Comparison of ENCODE assay signal across 8 cellular contexts in the genomic region with DNA sequence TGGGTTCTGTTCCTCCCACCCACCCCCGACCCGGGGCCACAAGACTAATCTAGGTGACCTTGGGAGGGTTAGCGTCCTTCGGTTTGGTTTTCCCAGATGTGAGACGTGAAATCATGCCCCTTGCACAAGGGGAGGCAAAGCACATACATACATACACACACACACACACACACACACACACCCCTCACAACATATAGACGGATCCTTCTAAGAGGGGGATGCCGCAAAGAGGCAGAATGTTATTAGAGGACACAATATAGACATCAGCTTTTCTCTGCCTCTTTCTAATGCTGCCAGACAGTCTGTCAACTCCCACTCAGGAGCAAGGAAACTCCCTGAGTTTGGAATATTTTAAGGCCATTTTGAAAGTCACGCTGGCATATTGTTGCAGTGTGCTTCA. TPM values are rescaled to one million over a fixed set of nuclear protein-coding genes. Genes with fewer than 3 reads are reported as not detected.
DNase-seq lines count a peak whose midpoint lies in the region; ATAC-seq, FAIRE-seq and TF ChIP-seq lines count a peak whose summit lies in the region.

No MANE protein-coding gene starts in this region.

- no peak for TF ChIP-seq POLR2A in gastroesophageal sphincter (IDR thresholded peaks at IDR 0.05)
- TF ChIP-seq POLR2A in sigmoid colon (IDR thresholded peaks at IDR 0.05): no peak

- DNase-seq in HFF-Myc (ENCODE audit: extremely low read depth, low read depth): no peak
- no peak for DNase-seq in sigmoid colon
- no peak for DNase-seq in substantia nigra (lab: John Stamatoyannopoulos, UW)
- no peak for DNase-seq in cerebellar nuclear complex (lab: John Stamatoyannopoulos, UW)
- no peak for DNase-seq in RCC 7860 (ENCODE audit: low spot score)
- DNase-seq in activated effector memory CD4-positive, alpha-beta T cell treated with anti-CD3 and anti-CD28 coated beads, Interleukin-2, amount 50 U/mL, for 16 hours: no peak

- H3K4me3 ChIP-seq in HFF-Myc (replicated peaks; ENCODE audit: low read depth, low read length) (peak overlapping the region; percentile 73), gastroesophageal sphincter (peak overlapping the region; percentile 91 to 98), sigmoid colon (peak overlapping the region; percentile 81 to 98 (median 90))

- ATAC-seq in SK-N-SH treated with all-trans-retinoic acid at 6 μM for 48 hours: peak; percentile 3; the same call in 2 of the 3 replicates
- no peak for ATAC-seq in gastroesophageal sphincter

- H3K9me3 ChIP-seq in gastroesophageal sphincter (no peaks in the 10 kb centered on the region), sigmoid colon (no peaks in the 10 kb centered on the region)

- H3K36me3 ChIP-seq in gastroesophageal sphincter (no peaks in the 10 kb centered on the region), sigmoid colon (no peaks in the 10 kb centered on the region)

- 0 to 3% methylated on average over 6 to 8 of the region's 8 CpGs for WGBS in gastroesophageal sphincter (ENCODE audit: low coverage in 1 of 2), 2 donors
- 15 to 23% methylated on average over 8 of the region's 8 CpGs for WGBS in sigmoid colon, 2 donors

- TF ChIP-seq CTCF in HFF-Myc (IDR thresholded peaks at IDR 0.05; ENCODE audit: low read depth, low read length, missing control alignments) (no peak), gastroesophageal sphincter (IDR thresholded peaks at IDR 0.05) (no peak), sigmoid colon (IDR thresholded peaks at IDR 0.05) (no peak)

- intact Hi-C loops in sigmoid colon (cut with DNase I): loop anchor here (5.0 kb wide), 4 partner anchors 88 to 498 kb away; no protein-coding TSS in a partner anchor

- peaks cover 0 to 44% (median 4%) of the 10 kb centered on the region in 3 donors for H3K4me1 ChIP-seq in gastroesophageal sphincter
- H3K4me1 ChIP-seq in sigmoid colon: peaks cover 0 to 33% (median 17%) of the 10 kb centered on the region in 4 donors

- no peaks in the 10 kb centered on the region for H3K27me3 ChIP-seq in gastroesophageal sphincter
- no peaks in the 10 kb centered on the region for H3K27me3 ChIP-seq in sigmoid colon

- FAIRE-seq in RCC 7860 (lab: Jason Lieb, UNC): no peak

- TF ChIP-seq EP300 in gastroesophageal sphincter (IDR thresholded peaks at IDR 0.05) (no peak), sigmoid colon (IDR thresholded peaks at IDR 0.05) (no peak)

- H3K27ac ChIP-seq in gastroesophageal sphincter (peak overlapping the region; percentile 97 to 99 (median 98)), sigmoid colon (peak overlapping the region; percentile 91 to 99 (median 95)), substantia nigra (ENCODE audit: low read depth, low read length, poor library complexity, severe bottlenecking) (no peak overlapping the region)

TF ChIP-seq in SK-N-SH treated with all-trans-retinoic acid at 6 μM for 48 hours, 23 proteins besides CTCF, POLR2A, EP300 and RAD21 (continues in another document):
- TF ChIP-seq ISL1 (CRISPR knock-in tag; IDR thresholded peaks at IDR 0.05) (no peak), ZFP3 (CRISPR knock-in tag; IDR thresholded peaks at IDR 0.05) (no peak), CSDC2 (CRISPR knock-in tag; IDR thresholded peaks at IDR 0.05) (no peak), ZNF8 (CRISPR knock-in tag; IDR thresholded peaks at IDR 0.05) (no peak), GLIS3 (CRISPR knock-in tag; IDR thresholded peaks at IDR 0.05) (no peak), ZNF70 (CRISPR knock-in tag; IDR thresholded peaks at IDR 0.05) (no peak), SNAI2 (CRISPR knock-in tag; IDR thresholded peaks at IDR 0.05) (no peak), RARB (CRISPR knock-in tag; IDR thresholded peaks at IDR 0.05) (no peak), ARNTL (CRISPR knock-in tag; IDR thresholded peaks at IDR 0.05; ENCODE audit: borderline replicate concordance, low read depth) (no peak), TCF4 (CRISPR knock-in tag; IDR thresholded peaks at IDR 0.05; ENCODE audit: borderline replicate concordance) (no peak), ZC3H10 (CRISPR knock-in tag; IDR thresholded peaks at IDR 0.05) (no peak), CREB5 (CRISPR knock-in tag; IDR thresholded peaks at IDR 0.05; ENCODE audit: low read depth) (no peak), TOX (CRISPR knock-in tag; IDR thresholded peaks at IDR 0.05; ENCODE audit: borderline replicate concordance) (no peak)
- TF ChIP-seq, protein P1, sequence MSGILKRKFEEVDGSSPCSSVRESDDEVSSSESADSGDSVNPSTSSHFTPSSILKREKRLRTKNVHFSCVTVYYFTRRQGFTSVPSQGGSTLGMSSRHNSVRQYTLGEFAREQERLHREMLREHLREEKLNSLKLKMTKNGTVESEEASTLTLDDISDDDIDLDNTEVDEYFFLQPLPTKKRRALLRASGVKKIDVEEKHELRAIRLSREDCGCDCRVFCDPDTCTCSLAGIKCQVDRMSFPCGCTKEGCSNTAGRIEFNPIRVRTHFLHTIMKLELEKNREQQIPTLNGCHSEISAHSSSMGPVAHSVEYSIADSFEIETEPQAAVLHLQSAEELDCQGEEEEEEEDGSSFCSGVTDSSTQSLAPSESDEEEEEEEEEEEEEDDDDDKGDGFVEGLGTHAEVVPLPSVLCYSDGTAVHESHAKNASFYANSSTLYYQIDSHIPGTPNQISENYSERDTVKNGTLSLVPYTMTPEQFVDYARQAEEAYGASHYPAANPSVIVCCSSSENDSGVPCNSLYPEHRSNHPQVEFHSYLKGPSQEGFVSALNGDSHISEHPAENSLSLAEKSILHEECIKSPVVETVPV (CRISPR knock-in tag; IDR thresholded peaks at IDR 0.05): no peak
- TF ChIP-seq, protein P2, sequence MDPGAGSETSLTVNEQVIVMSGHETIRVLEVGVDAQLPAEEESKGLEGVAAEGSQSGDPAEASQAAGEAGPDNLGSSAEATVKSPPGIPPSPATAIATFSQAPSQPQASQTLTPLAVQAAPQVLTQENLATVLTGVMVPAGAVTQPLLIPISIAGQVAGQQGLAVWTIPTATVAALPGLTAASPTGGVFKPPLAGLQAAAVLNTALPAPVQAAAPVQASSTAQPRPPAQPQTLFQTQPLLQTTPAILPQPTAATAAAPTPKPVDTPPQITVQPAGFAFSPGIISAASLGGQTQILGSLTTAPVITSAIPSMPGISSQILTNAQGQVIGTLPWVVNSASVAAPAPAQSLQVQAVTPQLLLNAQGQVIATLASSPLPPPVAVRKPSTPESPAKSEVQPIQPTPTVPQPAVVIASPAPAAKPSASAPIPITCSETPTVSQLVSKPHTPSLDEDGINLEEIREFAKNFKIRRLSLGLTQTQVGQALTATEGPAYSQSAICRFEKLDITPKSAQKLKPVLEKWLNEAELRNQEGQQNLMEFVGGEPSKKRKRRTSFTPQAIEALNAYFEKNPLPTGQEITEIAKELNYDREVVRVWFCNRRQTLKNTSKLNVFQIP (CRISPR knock-in tag; IDR thresholded peaks at IDR 0.05; ENCODE audit: borderline replicate concordance, low read depth): no peak
- TF ChIP-seq, protein P3, sequence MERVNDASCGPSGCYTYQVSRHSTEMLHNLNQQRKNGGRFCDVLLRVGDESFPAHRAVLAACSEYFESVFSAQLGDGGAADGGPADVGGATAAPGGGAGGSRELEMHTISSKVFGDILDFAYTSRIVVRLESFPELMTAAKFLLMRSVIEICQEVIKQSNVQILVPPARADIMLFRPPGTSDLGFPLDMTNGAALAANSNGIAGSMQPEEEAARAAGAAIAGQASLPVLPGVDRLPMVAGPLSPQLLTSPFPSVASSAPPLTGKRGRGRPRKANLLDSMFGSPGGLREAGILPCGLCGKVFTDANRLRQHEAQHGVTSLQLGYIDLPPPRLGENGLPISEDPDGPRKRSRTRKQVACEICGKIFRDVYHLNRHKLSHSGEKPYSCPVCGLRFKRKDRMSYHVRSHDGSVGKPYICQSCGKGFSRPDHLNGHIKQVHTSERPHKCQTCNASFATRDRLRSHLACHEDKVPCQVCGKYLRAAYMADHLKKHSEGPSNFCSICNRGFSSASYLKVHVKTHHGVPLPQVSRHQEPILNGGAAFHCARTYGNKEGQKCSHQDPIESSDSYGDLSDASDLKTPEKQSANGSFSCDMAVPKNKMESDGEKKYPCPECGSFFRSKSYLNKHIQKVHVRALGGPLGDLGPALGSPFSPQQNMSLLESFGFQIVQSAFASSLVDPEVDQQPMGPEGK (CRISPR knock-in tag; IDR thresholded peaks at IDR 0.05; ENCODE audit: borderline replicate concordance): no peak

RNA-seq across cellular contexts. Expression of gene RBMS1, which starts 0.6 kb away (rescaled TPM):
- total RNA-seq in gastroesophageal sphincter: 100 to 1,000 TPM in 1 of 4 donors, 10 to 100 TPM in 3; 86.0 to 110 (median 91.5) TPM
- 10 to 100 TPM; 69.2 to 91.8 (median 77.1) TPM for total RNA-seq in sigmoid colon
- polyA plus RNA-seq in sigmoid colon: 10 to 100 TPM in 2 of 3 donors, 1 to 10 TPM in 1; 4.4 to 17.2 (median 13.8) TPM
